In genomic region chr10:87861953-87862643, GRCh38 we compare ENCODE assay signal across 8 cellular contexts. TPM values are rescaled to one million over a fixed set of nuclear protein-coding genes. Genes with fewer than 3 reads are reported as not detected.
DNase-seq lines count a peak whose midpoint lies in the region; ATAC-seq, FAIRE-seq and TF ChIP-seq lines count a peak whose summit lies in the region.

No MANE protein-coding gene starts in this region.

- H3K4me1 Mint-ChIP-seq in stimulated activated naive CD8-positive, alpha-beta T cell treated with anti-CD3 and anti-CD28 coated beads, Interleukin-15, Interleukin-2, amounts not matched to agents 100 ng/mL and 50 ng/mL, for 24 hours (ENCODE audit: low read depth): peaks cover 36% of the 10 kb centered on the region

- no peaks in the 10 kb centered on the region for H3K9me3 ChIP-seq in neural cell (ENCODE audit: low read length)

- no peaks in the 10 kb centered on the region for H3K27me3 Mint-ChIP-seq in stimulated activated naive CD8-positive, alpha-beta T cell treated with anti-CD3 and anti-CD28 coated beads, Interleukin-15, Interleukin-2, amounts not matched to agents 100 ng/mL and 50 ng/mL, for 24 hours

- peaks cover 29% of the 10 kb centered on the region for H3K79me2 ChIP-seq in neural cell (replicated peaks; ENCODE audit: insufficient read depth, low read length)

- peak overlapping the region; percentile 98 for H3K9ac ChIP-seq in neural cell (ENCODE audit: low read length)

- peak; percentile 21 for ATAC-seq in GM19468 (IDR thresholded peaks at IDR 0.05; ENCODE audit: extremely low read depth, unreplicated experiment)

- peak overlapping the region; percentile 97 for H2AFZ ChIP-seq in neural cell (ENCODE audit: low read depth, low read length)

- TF ChIP-seq RAD21 in neural cell (conservative IDR thresholded peaks at IDR 0.05): no peak

- H3K27ac ChIP-seq in neural cell (ENCODE audit: low read length): peak overlapping the region; percentile 99

- peak overlapping the region; percentile 91 for H3K4me3 Mint-ChIP-seq in stimulated activated naive CD8-positive, alpha-beta T cell treated with anti-CD3 and anti-CD28 coated beads, Interleukin-15, Interleukin-2, amounts not matched to agents 100 ng/mL and 50 ng/mL, for 24 hours

- peak overlapping the region; percentile 94 for H3K27ac Mint-ChIP-seq in stimulated activated naive CD8-positive, alpha-beta T cell treated with anti-CD3 and anti-CD28 coated beads, Interleukin-15, Interleukin-2, amounts not matched to agents 100 ng/mL and 50 ng/mL, for 24 hours

- no peaks in the 10 kb centered on the region for H3K9me3 Mint-ChIP-seq in stimulated activated naive CD8-positive, alpha-beta T cell treated with anti-CD3 and anti-CD28 coated beads, Interleukin-15, Interleukin-2, amounts not matched to agents 100 ng/mL and 50 ng/mL, for 24 hours

- no peaks in the 10 kb centered on the region for H3K36me3 ChIP-seq in neural cell (ENCODE audit: insufficient read depth, low read length)

- H3K4me2 ChIP-seq in neural cell (ENCODE audit: low read length): peak overlapping the region; percentile 65

- H3K4me3 ChIP-seq in foreskin fibroblast (ENCODE audit: low read depth in 1 of 2, low read length in 2 of 2) (peak overlapping the region; percentile 98), neural cell (ENCODE audit: low read length) (peak overlapping the region; percentile 80)

- DNase-seq in DMS114 treated with DMSO at 0.1 percent for 48 hours (lab: John Stamatoyannopoulos, UW; ENCODE audit: unreplicated experiment) (peak; percentile 96), HTR-8/SVneo (ENCODE audit: insufficient read length, low spot score) (peak; percentile 84), SIG-M5 (lab: John Stamatoyannopoulos, UW) (peak; percentile 86), foreskin fibroblast (peak; percentile 99 to 100)
- peak; percentile 89 for DNase-seq in activated gamma-delta T cell treated with anti-CD3 and anti-CD28 coated beads, Interleukin-2, amount 50 U/mL, for 16 hours (ENCODE audit: low read depth)

- H3K36me3 Mint-ChIP-seq in stimulated activated naive CD8-positive, alpha-beta T cell treated with anti-CD3 and anti-CD28 coated beads, Interleukin-15, Interleukin-2, amounts not matched to agents 100 ng/mL and 50 ng/mL, for 24 hours (ENCODE audit: low read depth): peaks cover 12% of the 10 kb centered on the region

- peaks cover 19% of the 10 kb centered on the region for H4K20me1 ChIP-seq in neural cell (ENCODE audit: insufficient read depth)

- no peak for TF ChIP-seq CTCF in foreskin fibroblast (IDR thresholded peaks at IDR 0.05; ENCODE audit: low read depth, low read length)
- TF ChIP-seq CTCF in neural cell (IDR thresholded peaks at IDR 0.05; ENCODE audit: poor library complexity, severe bottlenecking): no peak

- peaks cover 10% of the 10 kb centered on the region for H3F3A ChIP-seq in neural cell (ENCODE audit: insufficient read depth, low read length, poor library complexity, severe bottlenecking)

- FAIRE-seq in HTR-8/SVneo (lab: Jason Lieb, UNC): peak; percentile 79

- no peaks in the 10 kb centered on the region for H3K9me2 ChIP-seq in neural cell (ENCODE audit: insufficient read depth, low read length)

- H3K27me3 ChIP-seq in neural cell (ENCODE audit: insufficient read depth, low read depth, low read length): no peaks in the 10 kb centered on the region

- TF ChIP-seq EP300 in neural cell (conservative IDR thresholded peaks at IDR 0.05; ENCODE audit: poor library complexity, severe bottlenecking): peak; percentile 69

TF ChIP-seq in neural cell, 6 proteins besides CTCF, POLR2A, EP300 and RAD21:
- TF ChIP-seq, protein P1, sequence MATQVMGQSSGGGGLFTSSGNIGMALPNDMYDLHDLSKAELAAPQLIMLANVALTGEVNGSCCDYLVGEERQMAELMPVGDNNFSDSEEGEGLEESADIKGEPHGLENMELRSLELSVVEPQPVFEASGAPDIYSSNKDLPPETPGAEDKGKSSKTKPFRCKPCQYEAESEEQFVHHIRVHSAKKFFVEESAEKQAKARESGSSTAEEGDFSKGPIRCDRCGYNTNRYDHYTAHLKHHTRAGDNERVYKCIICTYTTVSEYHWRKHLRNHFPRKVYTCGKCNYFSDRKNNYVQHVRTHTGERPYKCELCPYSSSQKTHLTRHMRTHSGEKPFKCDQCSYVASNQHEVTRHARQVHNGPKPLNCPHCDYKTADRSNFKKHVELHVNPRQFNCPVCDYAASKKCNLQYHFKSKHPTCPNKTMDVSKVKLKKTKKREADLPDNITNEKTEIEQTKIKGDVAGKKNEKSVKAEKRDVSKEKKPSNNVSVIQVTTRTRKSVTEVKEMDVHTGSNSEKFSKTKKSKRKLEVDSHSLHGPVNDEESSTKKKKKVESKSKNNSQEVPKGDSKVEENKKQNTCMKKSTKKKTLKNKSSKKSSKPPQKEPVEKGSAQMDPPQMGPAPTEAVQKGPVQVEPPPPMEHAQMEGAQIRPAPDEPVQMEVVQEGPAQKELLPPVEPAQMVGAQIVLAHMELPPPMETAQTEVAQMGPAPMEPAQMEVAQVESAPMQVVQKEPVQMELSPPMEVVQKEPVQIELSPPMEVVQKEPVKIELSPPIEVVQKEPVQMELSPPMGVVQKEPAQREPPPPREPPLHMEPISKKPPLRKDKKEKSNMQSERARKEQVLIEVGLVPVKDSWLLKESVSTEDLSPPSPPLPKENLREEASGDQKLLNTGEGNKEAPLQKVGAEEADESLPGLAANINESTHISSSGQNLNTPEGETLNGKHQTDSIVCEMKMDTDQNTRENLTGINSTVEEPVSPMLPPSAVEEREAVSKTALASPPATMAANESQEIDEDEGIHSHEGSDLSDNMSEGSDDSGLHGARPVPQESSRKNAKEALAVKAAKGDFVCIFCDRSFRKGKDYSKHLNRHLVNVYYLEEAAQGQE (IDR thresholded peaks at IDR 0.05; ENCODE audit: borderline replicate concordance): peak; percentile 67
- TF ChIP-seq SMC3 (conservative IDR thresholded peaks at IDR 0.05; ENCODE audit: poor library complexity): peak; percentile 49
- TF ChIP-seq MXI1 (conservative IDR thresholded peaks at IDR 0.05; ENCODE audit: poor library complexity, severe bottlenecking): peak; percentile 69
- TF ChIP-seq TAF1 (IDR thresholded peaks at IDR 0.05; ENCODE audit: low read depth): peak; percentile 83
- peak; percentile 94 for TF ChIP-seq POLR2AphosphoS5 (IDR thresholded peaks at IDR 0.05)
- no peak for TF ChIP-seq EZH2 (IDR thresholded peaks at IDR 0.05; ENCODE audit: borderline replicate concordance, insufficient read depth, low read length, poor library complexity, severe bottlenecking)

RNA-seq across cellular contexts. Expression of gene KLLN, which starts 1.2 kb away (rescaled TPM):
- 0.30 and 0.77 TPM in 2 replicates for polyA plus RNA-seq in neural cell
- polyA minus RNA-seq in neural cell: 2.8 and 2.9 TPM in 2 replicates

RNA-seq across cellular contexts. Expression of gene PTEN, which starts 1.3 kb away (rescaled TPM):
- polyA plus RNA-seq in neural cell: 47.3 and 50.4 TPM in 2 replicates
- polyA minus RNA-seq in neural cell: 218 and 240 TPM in 2 replicates

RNA-seq across cellular contexts. Expression of gene ATAD1, which starts 44.1 kb away (rescaled TPM):
- polyA plus RNA-seq in neural cell: 136 and 165 TPM in 2 replicates
- 165 and 188 TPM in 2 replicates for polyA minus RNA-seq in neural cell

Comparison
In these comparisons a context has a peak if more than half of its experiments do, and no peak if none do; other contexts are left out.
1. Peak in every context shown above with its lines: DNase-seq, ATAC-seq, H3K4me3 ChIP-seq and H3K27ac ChIP-seq.